Comparison of ENCODE assay signal across 1 cellular context in the genomic region with DNA sequence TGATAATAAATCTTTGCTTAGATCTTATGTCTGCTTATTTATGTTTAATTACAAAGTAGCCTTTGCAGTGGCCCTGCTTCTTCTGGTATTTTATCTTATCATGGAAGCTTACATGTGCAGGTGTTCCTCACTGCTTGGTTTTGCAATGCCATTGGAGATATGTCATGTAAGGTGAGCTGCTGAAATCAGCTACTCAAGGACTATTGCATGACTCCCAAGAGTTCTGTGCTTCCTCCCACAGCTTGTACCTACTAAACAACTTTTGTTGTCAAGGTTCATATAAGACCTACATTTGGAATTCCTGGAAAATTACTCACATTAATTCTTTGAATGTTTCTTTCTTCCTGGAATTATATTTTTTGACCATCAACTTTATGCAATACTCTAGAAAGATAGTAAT.
TF ChIP-seq lines count a peak whose summit lies in the region.

No MANE protein-coding gene starts in this region.

TF ChIP-seq in SK-N-SH, 30 proteins besides CTCF, POLR2A, EP300 and RAD21 (continued from another document):
- no peak for TF ChIP-seq NRF1 (IDR thresholded peaks at IDR 0.05; ENCODE audit: low read depth, low read length)
- TF ChIP-seq RCOR1 (IDR thresholded peaks at IDR 0.05; ENCODE audit: low read length), result no peak
- TF ChIP-seq, protein P1, sequence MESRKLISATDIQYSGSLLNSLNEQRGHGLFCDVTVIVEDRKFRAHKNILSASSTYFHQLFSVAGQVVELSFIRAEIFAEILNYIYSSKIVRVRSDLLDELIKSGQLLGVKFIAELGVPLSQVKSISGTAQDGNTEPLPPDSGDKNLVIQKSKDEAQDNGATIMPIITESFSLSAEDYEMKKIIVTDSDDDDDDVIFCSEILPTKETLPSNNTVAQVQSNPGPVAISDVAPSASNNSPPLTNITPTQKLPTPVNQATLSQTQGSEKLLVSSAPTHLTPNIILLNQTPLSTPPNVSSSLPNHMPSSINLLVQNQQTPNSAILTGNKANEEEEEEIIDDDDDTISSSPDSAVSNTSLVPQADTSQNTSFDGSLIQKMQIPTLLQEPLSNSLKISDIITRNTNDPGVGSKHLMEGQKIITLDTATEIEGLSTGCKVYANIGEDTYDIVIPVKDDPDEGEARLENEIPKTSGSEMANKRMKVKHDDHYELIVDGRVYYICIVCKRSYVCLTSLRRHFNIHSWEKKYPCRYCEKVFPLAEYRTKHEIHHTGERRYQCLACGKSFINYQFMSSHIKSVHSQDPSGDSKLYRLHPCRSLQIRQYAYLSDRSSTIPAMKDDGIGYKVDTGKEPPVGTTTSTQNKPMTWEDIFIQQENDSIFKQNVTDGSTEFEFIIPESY (IDR thresholded peaks at IDR 0.05; ENCODE audit: borderline replicate concordance, low read depth), result no peak
- no peak for TF ChIP-seq POLR2AphosphoS5 (IDR thresholded peaks at IDR 0.05; ENCODE audit: low read depth, low read length)
- TF ChIP-seq, protein P2, sequence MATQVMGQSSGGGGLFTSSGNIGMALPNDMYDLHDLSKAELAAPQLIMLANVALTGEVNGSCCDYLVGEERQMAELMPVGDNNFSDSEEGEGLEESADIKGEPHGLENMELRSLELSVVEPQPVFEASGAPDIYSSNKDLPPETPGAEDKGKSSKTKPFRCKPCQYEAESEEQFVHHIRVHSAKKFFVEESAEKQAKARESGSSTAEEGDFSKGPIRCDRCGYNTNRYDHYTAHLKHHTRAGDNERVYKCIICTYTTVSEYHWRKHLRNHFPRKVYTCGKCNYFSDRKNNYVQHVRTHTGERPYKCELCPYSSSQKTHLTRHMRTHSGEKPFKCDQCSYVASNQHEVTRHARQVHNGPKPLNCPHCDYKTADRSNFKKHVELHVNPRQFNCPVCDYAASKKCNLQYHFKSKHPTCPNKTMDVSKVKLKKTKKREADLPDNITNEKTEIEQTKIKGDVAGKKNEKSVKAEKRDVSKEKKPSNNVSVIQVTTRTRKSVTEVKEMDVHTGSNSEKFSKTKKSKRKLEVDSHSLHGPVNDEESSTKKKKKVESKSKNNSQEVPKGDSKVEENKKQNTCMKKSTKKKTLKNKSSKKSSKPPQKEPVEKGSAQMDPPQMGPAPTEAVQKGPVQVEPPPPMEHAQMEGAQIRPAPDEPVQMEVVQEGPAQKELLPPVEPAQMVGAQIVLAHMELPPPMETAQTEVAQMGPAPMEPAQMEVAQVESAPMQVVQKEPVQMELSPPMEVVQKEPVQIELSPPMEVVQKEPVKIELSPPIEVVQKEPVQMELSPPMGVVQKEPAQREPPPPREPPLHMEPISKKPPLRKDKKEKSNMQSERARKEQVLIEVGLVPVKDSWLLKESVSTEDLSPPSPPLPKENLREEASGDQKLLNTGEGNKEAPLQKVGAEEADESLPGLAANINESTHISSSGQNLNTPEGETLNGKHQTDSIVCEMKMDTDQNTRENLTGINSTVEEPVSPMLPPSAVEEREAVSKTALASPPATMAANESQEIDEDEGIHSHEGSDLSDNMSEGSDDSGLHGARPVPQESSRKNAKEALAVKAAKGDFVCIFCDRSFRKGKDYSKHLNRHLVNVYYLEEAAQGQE (IDR thresholded peaks at IDR 0.05; ENCODE audit: low read depth, low read length), result no peak
